ENCODE assay signal across 8 cellular contexts in genomic region chr4:101020956-101021355, GRCh38.
DNase-seq lines count a peak whose midpoint lies in the region; ATAC-seq and TF ChIP-seq lines count a peak whose summit lies in the region.

No MANE protein-coding gene starts in this region.

- no peak overlapping the region for H3K4me3 ChIP-seq in MM.1S (ENCODE audit: low read length)
- H3K4me3 ChIP-seq in gastrocnemius medialis: no peak overlapping the region

- H3K27ac ChIP-seq in MM.1S (ENCODE audit: low read length) (peak overlapping the region; percentile 92; the same call in 1 of the 2 replicates), gastrocnemius medialis (peak overlapping the region in 1 of 4 donors; percentile 4)

- TF ChIP-seq CTCF in MM.1S (IDR thresholded peaks at IDR 0.05; ENCODE audit: low read length) (no peak), gastrocnemius medialis (IDR thresholded peaks at IDR 0.05 in 4 of 5, conservative IDR thresholded peaks at IDR 0.05 in 1 of 5) (no peak)

- H2AFZ ChIP-seq in MM.1S (ENCODE audit: low read length): no peak overlapping the region

- no peaks in the 10 kb centered on the region for H3K9me2 ChIP-seq in MM.1S (replicated peaks; ENCODE audit: insufficient read depth, low read length)

- no peaks in the 10 kb centered on the region for H4K20me1 ChIP-seq in MM.1S (ENCODE audit: insufficient read depth, low read length)

- peaks cover 3% of the 10 kb centered on the region for H3K9me3 Mint-ChIP-seq in activated CD4-positive, alpha-beta T cell treated with anti-CD3 and anti-CD28 coated beads, Interleukin-2, amount 10 ng/mL, durations not matched to agents 7 days and 5 days

- peak; percentile 39 for DNase-seq in activated CD4-positive, alpha-beta T cell treated with anti-CD3 and anti-CD28 coated beads, Interleukin-2, amount 10 ng/mL, durations not matched to agents 7 days and 5 days
- no peak for DNase-seq in activated CD4-positive, alpha-beta T cell treated with anti-CD3 and anti-CD28 coated beads, Interleukin-2, amount 50 U/mL, for 4 hours
- DNase-seq in MM.1S (peak; percentile 34), gastrocnemius medialis (no peak), erythroblast (lab: John Stamatoyannopoulos, UW) (no peak), NCI-H774 (lab: John Stamatoyannopoulos, UW) (no peak)
- peak; percentile 30 for DNase-seq in central memory CD4-positive, alpha-beta T cell

- H3K27me3 ChIP-seq in MM.1S (replicated peaks; ENCODE audit: insufficient read depth, low read length): no peaks in the 10 kb centered on the region
- H3K27me3 ChIP-seq in gastrocnemius medialis: no peaks in the 10 kb centered on the region

- peak overlapping the region; percentile 5 for H3K4me3 Mint-ChIP-seq in activated CD4-positive, alpha-beta T cell treated with anti-CD3 and anti-CD28 coated beads, Interleukin-2, amount 10 ng/mL, durations not matched to agents 7 days and 5 days

- no peaks in the 10 kb centered on the region for H3K27me3 Mint-ChIP-seq in activated CD4-positive, alpha-beta T cell treated with anti-CD3 and anti-CD28 coated beads, Interleukin-2, amount 10 ng/mL, durations not matched to agents 7 days and 5 days

- intact Hi-C loops in gastrocnemius medialis (cut with DNase I; ENCODE audit: low total_unique reads): no loop called here

- no peak for TF ChIP-seq POLR2A in gastrocnemius medialis (IDR thresholded peaks at IDR 0.05)
- no peak for TF ChIP-seq POLR2A in erythroblast (IDR thresholded peaks at IDR 0.05; ENCODE audit: low read length)

- in situ Hi-C loops in gastrocnemius medialis (cut with MboI; ENCODE audit: low sequenced_read_pairs in 4 of 4): no loop called here

- H3K9ac ChIP-seq in MM.1S (ENCODE audit: low read length): no peak overlapping the region

- H3K4me1 Mint-ChIP-seq in activated CD4-positive, alpha-beta T cell treated with anti-CD3 and anti-CD28 coated beads, Interleukin-2, amount 10 ng/mL, durations not matched to agents 7 days and 5 days: peaks cover 55% of the 10 kb centered on the region

- POLR2A ChIA-PET in activated CD4-positive, alpha-beta T cell treated with anti-CD3 and anti-CD28 coated beads, Interleukin-2, amount 10 ng/mL, durations not matched to agents 7 days and 5 days (lab: Charles Lee): no interaction called here

- ATAC-seq in HG02571 (IDR thresholded peaks at IDR 0.05; ENCODE audit: unreplicated experiment) (peak; percentile 52), gastrocnemius medialis (peak; percentile 55 to 83)

- peak overlapping the region; percentile 17; the same call in 1 of the 2 replicates for H3K4me2 ChIP-seq in MM.1S (ENCODE audit: low read depth, low read length)

- H3K4me1 ChIP-seq in MM.1S (ENCODE audit: low read length) (peaks cover 42% of the 10 kb centered on the region), gastrocnemius medialis (peaks cover 7 to 8% of the 10 kb centered on the region in 2 donors)

- H3F3A ChIP-seq in MM.1S (ENCODE audit: insufficient read depth, low read length): peaks cover 15% of the 10 kb centered on the region

- no peaks in the 10 kb centered on the region for H3K9me3 ChIP-seq in MM.1S (replicated peaks; ENCODE audit: insufficient read depth, low read length)
- no peaks in the 10 kb centered on the region for H3K9me3 ChIP-seq in gastrocnemius medialis

- peaks cover 25% of the 10 kb centered on the region for H3K36me3 Mint-ChIP-seq in activated CD4-positive, alpha-beta T cell treated with anti-CD3 and anti-CD28 coated beads, Interleukin-2, amount 10 ng/mL, durations not matched to agents 7 days and 5 days (ENCODE audit: low read depth)

- CTCF ChIA-PET in activated CD4-positive, alpha-beta T cell treated with anti-CD3 and anti-CD28 coated beads, Interleukin-2, amount 10 ng/mL, durations not matched to agents 7 days and 5 days (lab: Charles Lee): interaction anchor here (1.1 kb wide), 1 partner anchor 10 kb away, joined by 3 read pairs; no protein-coding TSS in a partner anchor

- no peaks in the 10 kb centered on the region for H3K36me3 ChIP-seq in MM.1S (replicated peaks; ENCODE audit: insufficient read depth, low read length)
- peaks cover 0 to 2% of the 10 kb centered on the region in 2 donors for H3K36me3 ChIP-seq in gastrocnemius medialis

- H3K27ac Mint-ChIP-seq in activated CD4-positive, alpha-beta T cell treated with anti-CD3 and anti-CD28 coated beads, Interleukin-2, amount 10 ng/mL, durations not matched to agents 7 days and 5 days: peak overlapping the region; percentile 78

- no peaks in the 10 kb centered on the region for H3K79me2 ChIP-seq in MM.1S (ENCODE audit: low read length)

Comparison
In these comparisons a context has a peak if more than half of its experiments do, and no peak if none do; other contexts are left out.
1. DNase-seq: peak in activated CD4-positive, alpha-beta T cell treated with anti-CD3 and anti-CD28 coated beads, Interleukin-2, amount 10 ng/mL, durations not matched to agents 7 days and 5 days (single experiment), MM.1S (single experiment) and central memory CD4-positive, alpha-beta T cell (single experiment); none in activated CD4-positive, alpha-beta T cell treated with anti-CD3 and anti-CD28 coated beads, Interleukin-2, amount 50 U/mL, for 4 hours (0 of 2), gastrocnemius medialis (0 of 2), erythroblast (0 of 2) and NCI-H774 (single experiment).